ENCODE assay signal across 7 cellular contexts in the genomic region with DNA sequence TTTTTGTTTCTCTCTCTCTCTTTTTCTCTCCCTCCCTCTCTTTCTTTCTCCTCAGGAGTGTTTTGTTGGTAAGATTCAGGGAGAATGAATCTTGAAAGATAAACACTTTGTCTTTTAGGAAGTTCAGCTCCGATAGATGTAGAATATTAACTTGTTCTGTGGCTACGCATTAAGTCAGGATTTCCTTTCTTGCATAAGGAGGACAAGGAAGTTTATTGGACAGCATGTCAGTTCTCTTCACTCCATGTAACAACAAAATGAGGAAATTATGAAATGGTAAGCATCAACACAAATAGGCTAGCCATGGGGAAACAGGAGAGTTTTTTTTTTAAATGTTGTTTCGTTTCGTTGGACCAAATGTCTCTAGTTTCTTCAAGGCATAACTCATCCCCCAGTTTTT. TPM values are rescaled to one million over a fixed set of nuclear protein-coding genes. Genes with fewer than 3 reads are reported as not detected.
"Had no signal": no experiment of that assay in that cellular context is flagged by ENCODE, and none has a peak within 500 bp of the region (broad histone marks: within the 10 kb centered on the region; RNA-seq: fewer than 3 reads in every experiment).

A gene with protein sequence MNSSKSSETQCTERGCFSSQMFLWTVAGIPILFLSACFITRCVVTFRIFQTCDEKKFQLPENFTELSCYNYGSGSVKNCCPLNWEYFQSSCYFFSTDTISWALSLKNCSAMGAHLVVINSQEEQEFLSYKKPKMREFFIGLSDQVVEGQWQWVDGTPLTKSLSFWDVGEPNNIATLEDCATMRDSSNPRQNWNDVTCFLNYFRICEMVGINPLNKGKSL (minus strand): TSS at position 90 of the 400 bp plus-strand sequence. CDS start 108 bp downstream, outside the sequence.

RNA-seq across cellular contexts. Expression of the gene that starts here (rescaled TPM):
- total RNA-seq: activated CD8-positive, alpha-beta T cell treated with anti-CD3 and anti-CD28 coated beads, Interleukin-2, amount 10 ng/mL, durations not matched to agents 7 days and 5 days; ascending aorta; myocyte; T-helper 1 cell treated with Interleukin-12 subunit alpha and Interleukin-12 subunit beta and Interleukin-4 antibody, amounts not matched to agents 30 ng/mL and 1 ng/mL, for 36 hours; WTC11 had no signal
- polyA plus RNA-seq: keratinocyte, SK-N-SH had no signal
